In the genomic region with DNA sequence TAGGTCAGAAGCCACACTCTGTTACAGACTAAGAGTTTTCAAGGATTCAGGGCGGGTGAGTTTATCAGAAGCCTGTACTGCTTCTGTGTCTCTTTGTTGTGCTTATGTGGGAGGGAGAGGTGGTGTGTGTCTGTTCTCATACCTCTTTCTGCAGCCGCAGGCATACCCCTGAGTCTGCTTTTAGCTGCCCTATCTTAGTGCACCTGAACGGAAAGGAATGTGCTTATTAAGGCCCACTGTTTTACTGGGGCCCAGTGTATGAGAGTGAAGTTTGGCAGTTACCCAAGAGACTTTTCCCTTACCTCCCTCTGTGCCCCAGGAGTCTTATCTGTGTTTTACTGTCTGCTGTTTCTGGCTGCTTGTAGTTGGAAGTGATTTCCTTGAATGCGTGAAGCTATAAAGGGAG, we compare ENCODE assay signal across 20 cellular contexts.
A peak's percentile ranks its signal among the peaks of the same experiment; 100 is the strongest.
DNase-seq lines count a peak whose midpoint lies in the region; ATAC-seq and TF ChIP-seq lines count a peak whose summit lies in the region.
"Had no signal": no experiment of that assay in that cellular context is flagged by ENCODE, and none has a peak within 500 bp of the region (broad histone marks: within the 10 kb centered on the region; RNA-seq: fewer than 3 reads in every experiment).

No MANE protein-coding gene starts in this region.

- H2AK5ac ChIP-seq in trophoblast cell (ENCODE audit: low read length) = no peak overlapping the region

- H3K4me2 ChIP-seq in trophoblast cell (ENCODE audit: low read length) = peak overlapping the region; percentile 10

- no peak overlapping the region for H2AFZ ChIP-seq in trophoblast cell (ENCODE audit: insufficient read depth, low read length, poor library complexity)

- H2BK120ac ChIP-seq in trophoblast cell (ENCODE audit: insufficient read depth, low read length, poor library complexity) = no peak overlapping the region

- no peaks in the 10 kb centered on the region for H3K79me1 ChIP-seq in trophoblast cell (ENCODE audit: low read length)

- H3K27ac ChIP-seq in HEK293 (ENCODE audit: extremely low read depth, low read depth, low read length) (peak overlapping the region; percentile 64), trophoblast cell (ENCODE audit: low read depth, low read length) (peak overlapping the region; percentile 59), upper lobe of left lung (no peak overlapping the region), body of pancreas (no peak overlapping the region)
- H3K27ac ChIP-seq: foreskin keratinocyte, neutrophil had no signal

- H3K9ac ChIP-seq in trophoblast cell (ENCODE audit: low read length) = no peak overlapping the region

- H3K14ac ChIP-seq in trophoblast cell (ENCODE audit: low read length) = no peak overlapping the region

- H3K27me3 ChIP-seq in trophoblast cell (ENCODE audit: insufficient read depth, low read length) = no peaks in the 10 kb centered on the region
- no peaks in the 10 kb centered on the region for H3K27me3 ChIP-seq in upper lobe of left lung
- no peaks in the 10 kb centered on the region for H3K27me3 ChIP-seq in body of pancreas
- H3K27me3 ChIP-seq: foreskin keratinocyte, neutrophil had no signal

- intact Hi-C loops in body of pancreas (cut with DNase I) = no loop called here

- H3K4me1 ChIP-seq in HEK293 (ENCODE audit: control insufficient read depth, insufficient read depth, low read length) (no peaks in the 10 kb centered on the region), trophoblast cell (ENCODE audit: control insufficient read depth in 1 of 2, insufficient read depth in 2 of 2, low read length in 2 of 2) (peaks cover 2 to 3% of the 10 kb centered on the region in 2 experiments), upper lobe of left lung (no peaks in the 10 kb centered on the region), body of pancreas (no peaks in the 10 kb centered on the region)
- H3K4me1 ChIP-seq: foreskin keratinocyte had no signal

- no peak overlapping the region for H2BK12ac ChIP-seq in trophoblast cell (ENCODE audit: low read length)

- H3K79me2 ChIP-seq in trophoblast cell (ENCODE audit: control insufficient read depth, insufficient read depth, low read length, poor library complexity) = no peaks in the 10 kb centered on the region

- no peak overlapping the region for H3K4me3 ChIP-seq in HEK293 (ENCODE audit: low read depth, low read length)
- H3K4me3 ChIP-seq in trophoblast cell (ENCODE audit: low read depth, low read length) = no peak overlapping the region
- H3K4me3 ChIP-seq in upper lobe of left lung = no peak overlapping the region
- H3K4me3 ChIP-seq in body of pancreas = no peak overlapping the region
- H3K4me3 ChIP-seq: GM12878 had no signal

- no peak overlapping the region for H4K12ac ChIP-seq in trophoblast cell (ENCODE audit: low read depth, low read length)

- H2BK5ac ChIP-seq in trophoblast cell (ENCODE audit: low read depth, low read length, poor library complexity) = no peak overlapping the region

- TF ChIP-seq CTCF in HEK293 (tag by site-specific recombination; IDR thresholded peaks at IDR 0.05) (no peak), upper lobe of left lung (IDR thresholded peaks at IDR 0.05) (no peak), body of pancreas (IDR thresholded peaks at IDR 0.05) (no peak)

- H3K9me3 ChIP-seq in HEK293 (ENCODE audit: control insufficient read depth, insufficient read depth, low read depth, low read length) (no peaks in the 10 kb centered on the region), trophoblast cell (ENCODE audit: insufficient read depth, low read depth, low read length) (no peaks in the 10 kb centered on the region), upper lobe of left lung (no peaks in the 10 kb centered on the region), body of pancreas (no peaks in the 10 kb centered on the region)
- H3K9me3 ChIP-seq: neutrophil had no signal

- H4K8ac ChIP-seq in trophoblast cell (ENCODE audit: low read depth, low read length) = no peak overlapping the region

- no peak overlapping the region for H3K4ac ChIP-seq in trophoblast cell (ENCODE audit: low read depth, low read length)

- DNase-seq in astrocyte of the hippocampus (ENCODE audit: low read depth, low spot score) = peak; percentile 36
- peak; percentile 13 for DNase-seq in iPS-NIHi7 (ENCODE audit: extremely low spot score)
- DNase-seq in trophoblast cell = no peak
- no peak for DNase-seq in upper lobe of left lung
- no peak for DNase-seq in activated T-cell treated with anti-CD3 and anti-CD28 coated beads, Interleukin-2, amount 50 U/mL, for 48 hours
- DNase-seq in SIG-M5 treated with dmso at 0.1 percent for 504 hours (lab: John Stamatoyannopoulos, UW; ENCODE audit: unreplicated experiment) = no peak
- no peak for DNase-seq in body of pancreas
- DNase-seq: activated effector memory CD4-positive, alpha-beta T cell treated with anti-CD3 and anti-CD28 coated beads, Interleukin-2, amount 50 U/mL, for 16 hours; aorta; foreskin keratinocyte; GDM1; NCI-H187; NCI-H510A treated with DMSO at 0.1 percent for 48 hours; SIG-M5; stimulated activated CD4-positive, alpha-beta T cell treated with anti-CD3 and anti-CD28 coated beads, Interleukin-4, amount 100 ng/mL, for 1 hour; substantia nigra had no signal

- CTCF ChIA-PET in HEK293 (lab: Yijun Ruan, JAX) = no interaction called here

- no peak overlapping the region for H3K18ac ChIP-seq in trophoblast cell (ENCODE audit: low read length)

- H3K23ac ChIP-seq in trophoblast cell (ENCODE audit: low read length) = no peak overlapping the region

- TF ChIP-seq POLR2A in upper lobe of left lung (IDR thresholded peaks at IDR 0.05) (no peak), body of pancreas (IDR thresholded peaks at IDR 0.05) (no peak)

- no peak for TF ChIP-seq EP300 in upper lobe of left lung (IDR thresholded peaks at IDR 0.05)

- no CpG with 5 or more reads among the region's 4 CpGs for WGBS in trophoblast cell (ENCODE audit: extremely low coverage, insufficient coverage, insufficient read length)
- 92 to 96% methylated on average over 4 of the region's 4 CpGs for WGBS in upper lobe of left lung, 2 donors
- 66 to 75% methylated on average over 4 of the region's 4 CpGs for WGBS in body of pancreas, 2 donors

- ATAC-seq in upper lobe of left lung (ENCODE audit: low FRiP score in 2 of 2) = no peak
- no peak for ATAC-seq in body of pancreas
- ATAC-seq: foreskin keratinocyte, GM12878, HepG2 had no signal

- no peak overlapping the region for H4K91ac ChIP-seq in trophoblast cell (ENCODE audit: low read depth, low read length)

- H3K36me3 ChIP-seq in HEK293 (ENCODE audit: control insufficient read depth in 2 of 2, insufficient read depth in 1 of 2, low read length in 2 of 2) = no peaks in the 10 kb centered on the region
- H3K36me3 ChIP-seq in trophoblast cell (ENCODE audit: control insufficient read depth in 1 of 2, insufficient read depth in 2 of 2, low read length in 2 of 2) = no peaks in the 10 kb centered on the region
- peaks cover 0 to 21% (median 4%) of the 10 kb centered on the region in 4 donors for H3K36me3 ChIP-seq in upper lobe of left lung
- no peaks in the 10 kb centered on the region for H3K36me3 ChIP-seq in body of pancreas (replicated peaks in 1 of 2; ENCODE audit: insufficient read depth in 1 of 2, low read depth in 2 of 2)
- H3K36me3 ChIP-seq: neutrophil had no signal

- POLR2A ChIA-PET in HEK293 (lab: Yijun Ruan, JAX) = interaction anchor here (0.8 kb wide), 1 partner anchor 201 kb away, joined by 3 read pairs; no protein-coding TSS in a partner anchor

TF ChIP-seq in HEK293, 187 proteins besides CTCF, POLR2A, EP300 and RAD21 (continues in another document):
- no peak for TF ChIP-seq ZNF555 (tag by site-specific recombination; conservative IDR thresholded peaks at IDR 0.05)
- TF ChIP-seq ZFP41 (tag by site-specific recombination; IDR thresholded peaks at IDR 0.05; ENCODE audit: borderline replicate concordance) = no peak
- TF ChIP-seq ZNF311 (tag by site-specific recombination; IDR thresholded peaks at IDR 0.05; ENCODE audit: borderline replicate concordance) = no peak
- TF ChIP-seq ZNF121 (tag by site-specific recombination; IDR thresholded peaks at IDR 0.05) = no peak
- peak; percentile 45; the same call in 1 of the 2 replicates for TF ChIP-seq ZNF843 (tag by site-specific recombination; IDR thresholded peaks at IDR 0.05)
- TF ChIP-seq GFI1B (tag by site-specific recombination; IDR thresholded peaks at IDR 0.05) = 0 out of 2 replicates have a peak, but pooled peaks have one; percentile 12
- TF ChIP-seq ZSCAN30 (tag by site-specific recombination; IDR thresholded peaks at IDR 0.05) = 0 out of 2 replicates have a peak, but pooled peaks have one; percentile 16
- TF ChIP-seq, protein P1, sequence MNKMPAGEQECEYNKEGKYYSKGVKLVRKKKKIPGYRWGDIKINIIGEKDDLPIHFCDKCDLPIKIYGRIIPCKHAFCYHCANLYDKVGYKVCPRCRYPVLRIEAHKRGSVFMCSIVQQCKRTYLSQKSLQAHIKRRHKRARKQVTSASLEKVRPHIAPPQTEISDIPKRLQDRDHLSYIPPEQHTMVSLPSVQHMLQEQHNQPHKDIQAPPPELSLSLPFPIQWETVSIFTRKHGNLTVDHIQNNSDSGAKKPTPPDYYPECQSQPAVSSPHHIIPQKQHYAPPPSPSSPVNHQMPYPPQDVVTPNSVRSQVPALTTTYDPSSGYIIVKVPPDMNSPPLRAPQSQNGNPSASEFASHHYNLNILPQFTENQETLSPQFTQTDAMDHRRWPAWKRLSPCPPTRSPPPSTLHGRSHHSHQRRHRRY (tag by site-specific recombination; IDR thresholded peaks at IDR 0.05) = no peak
- TF ChIP-seq, protein P2, sequence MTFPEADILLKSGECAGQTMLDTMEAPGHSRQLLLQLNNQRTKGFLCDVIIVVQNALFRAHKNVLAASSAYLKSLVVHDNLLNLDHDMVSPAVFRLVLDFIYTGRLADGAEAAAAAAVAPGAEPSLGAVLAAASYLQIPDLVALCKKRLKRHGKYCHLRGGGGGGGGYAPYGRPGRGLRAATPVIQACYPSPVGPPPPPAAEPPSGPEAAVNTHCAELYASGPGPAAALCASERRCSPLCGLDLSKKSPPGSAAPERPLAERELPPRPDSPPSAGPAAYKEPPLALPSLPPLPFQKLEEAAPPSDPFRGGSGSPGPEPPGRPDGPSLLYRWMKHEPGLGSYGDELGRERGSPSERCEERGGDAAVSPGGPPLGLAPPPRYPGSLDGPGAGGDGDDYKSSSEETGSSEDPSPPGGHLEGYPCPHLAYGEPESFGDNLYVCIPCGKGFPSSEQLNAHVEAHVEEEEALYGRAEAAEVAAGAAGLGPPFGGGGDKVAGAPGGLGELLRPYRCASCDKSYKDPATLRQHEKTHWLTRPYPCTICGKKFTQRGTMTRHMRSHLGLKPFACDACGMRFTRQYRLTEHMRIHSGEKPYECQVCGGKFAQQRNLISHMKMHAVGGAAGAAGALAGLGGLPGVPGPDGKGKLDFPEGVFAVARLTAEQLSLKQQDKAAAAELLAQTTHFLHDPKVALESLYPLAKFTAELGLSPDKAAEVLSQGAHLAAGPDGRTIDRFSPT (tag by site-specific recombination; IDR thresholded peaks at IDR 0.05) = no peak
- TF ChIP-seq ZNF510 (tag by site-specific recombination; IDR thresholded peaks at IDR 0.05; ENCODE audit: insufficient replicate concordance) = no peak
- peak; percentile 76 for TF ChIP-seq ZNF423 (tag by site-specific recombination; IDR thresholded peaks at IDR 0.05)

Comparison
In these comparisons a context has a peak if more than half of its experiments do, and no peak if none do; other contexts are left out.
1. H3K27ac ChIP-seq: peak in HEK293 (single experiment) and trophoblast cell (single experiment); none in upper lobe of left lung (0 of 4) and body of pancreas (0 of 4).
2. DNase-seq: peak in astrocyte of the hippocampus (single experiment) and iPS-NIHi7 (single experiment); none in trophoblast cell (0 of 2), upper lobe of left lung (0 of 2), activated T-cell treated with anti-CD3 and anti-CD28 coated beads, Interleukin-2, amount 50 U/mL, for 48 hours (0 of 2), SIG-M5 treated with dmso at 0.1 percent for 504 hours (single experiment) and body of pancreas (0 of 4).